Comparison of ENCODE assay signal across 25 cellular contexts in the genomic region with DNA sequence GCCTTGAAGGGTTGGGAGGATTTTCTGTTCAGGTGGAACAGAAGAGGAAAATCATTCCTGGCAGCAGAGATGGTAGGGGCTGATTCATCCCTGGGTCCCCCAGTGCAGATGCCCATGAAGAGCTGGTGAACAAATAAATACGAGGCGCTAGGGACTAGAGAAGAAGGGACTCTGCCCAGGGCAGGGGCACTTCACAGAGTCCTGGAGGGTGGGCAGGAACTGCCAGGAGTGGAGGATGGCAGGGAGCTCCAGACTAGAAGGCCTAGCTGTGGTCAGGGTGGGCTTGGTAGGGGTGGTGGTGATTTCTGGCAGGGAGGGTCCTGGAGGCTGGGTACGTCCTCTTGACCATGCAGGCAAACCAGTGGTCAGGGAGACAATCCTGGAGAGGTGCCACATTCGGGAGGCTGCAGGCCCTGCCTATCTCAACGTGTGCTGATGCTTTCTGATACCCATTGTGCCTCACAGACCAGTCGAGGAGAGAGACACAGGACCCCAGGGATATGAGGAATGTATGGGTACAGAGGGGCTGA.
DNase-seq lines count a peak whose midpoint lies in the region; ATAC-seq and TF ChIP-seq lines count a peak whose summit lies in the region.
"Had no signal": no experiment of that assay in that cellular context is flagged by ENCODE, and none has a peak within 500 bp of the region (broad histone marks: within the 10 kb centered on the region; RNA-seq: fewer than 3 reads in every experiment).

No MANE protein-coding gene starts in this region.

- intact Hi-C loops in stomach (cut with DNase I; ENCODE audit: low total_unique reads) = no loop called here

- H3K4me1 ChIP-seq in Karpas-422 (ENCODE audit: low read length) (peaks cover 30% of the 10 kb centered on the region), stomach (no peaks in the 10 kb centered on the region)
- H3K4me1 ChIP-seq: heart left ventricle had no signal

- peak; percentile 23 for ATAC-seq in GM21528 (IDR thresholded peaks at IDR 0.05; ENCODE audit: low FRiP score, unreplicated experiment)
- no peak for ATAC-seq in left lobe of liver
- ATAC-seq: effector memory CD8-positive, alpha-beta T cell; natural killer cell had no signal

- no peaks in the 10 kb centered on the region for H3K9me3 ChIP-seq in Karpas-422 (ENCODE audit: low read length)
- H3K9me3 ChIP-seq in stomach = peaks cover 0 to 9% (median 3%) of the 10 kb centered on the region in 4 donors
- H3K9me3 ChIP-seq in MG63 = no peaks in the 10 kb centered on the region

- H3K4me2 ChIP-seq in Karpas-422 (ENCODE audit: low read depth, low read length, poor library complexity, severe bottlenecking) = peak overlapping the region; percentile 42

- WGBS in stomach, 5 donors = 84 to 93% (median 90%) methylated on average over 5 to 6 of the region's 6 CpGs

- no peaks in the 10 kb centered on the region for H4K20me1 ChIP-seq in Karpas-422 (ENCODE audit: insufficient read depth, low read depth, low read length)

- TF ChIP-seq CTCF in stomach (IDR thresholded peaks at IDR 0.05) = no peak

- H3K27me3 ChIP-seq in Karpas-422 (ENCODE audit: low read length) (no peaks in the 10 kb centered on the region), stomach (no peaks in the 10 kb centered on the region), MG63 (no peaks in the 10 kb centered on the region)
- H3K27me3 ChIP-seq: heart left ventricle had no signal

- no peak for TF ChIP-seq EP300 in stomach (IDR thresholded peaks at IDR 0.05)

- H3K4me3 ChIP-seq in Karpas-422 (ENCODE audit: low read length) = no peak overlapping the region
- H3K4me3 ChIP-seq in stomach = no peak overlapping the region
- H3K4me3 ChIP-seq in MG63 = no peak overlapping the region
- H3K4me3 ChIP-seq: GM23248, heart left ventricle, lung, SK-N-MC, thoracic aorta had no signal

- H3K79me2 ChIP-seq in Karpas-422 (ENCODE audit: low read length) = no peaks in the 10 kb centered on the region

- H3K36me3 ChIP-seq in Karpas-422 (ENCODE audit: insufficient read depth, low read length) (no peaks in the 10 kb centered on the region; the same call in 1 of the 2 replicates), stomach (peaks cover 6 to 69% (median 57%) of the 10 kb centered on the region in 4 donors), MG63 (no peaks in the 10 kb centered on the region)

- H3K9me2 ChIP-seq in Karpas-422 (replicated peaks; ENCODE audit: insufficient read depth, low read length) = no peaks in the 10 kb centered on the region

- H2AFZ ChIP-seq in Karpas-422 (ENCODE audit: low read length) = peak overlapping the region; percentile 47
- H2AFZ ChIP-seq: GM23248 had no signal

- H3K9ac ChIP-seq in Karpas-422 (ENCODE audit: low read length) = peak overlapping the region; percentile 49; the same call in 1 of the 2 replicates
- H3K9ac ChIP-seq: GM23248 had no signal

- TF ChIP-seq POLR2A in stomach (IDR thresholded peaks at IDR 0.05) = no peak

- H3K27ac ChIP-seq in Karpas-422 (ENCODE audit: low read length) (peak overlapping the region; percentile 80), stomach (no peak overlapping the region)
- H3K27ac ChIP-seq: GM23248, SK-N-MC, thoracic aorta had no signal

- no peak for DNase-seq in Karpas-422
- peak; percentile 16 for DNase-seq in left lobe of liver (ENCODE audit: low spot score)
- DNase-seq in stomach = peak; percentile 22
- DNase-seq in MG63 = no peak
- no peak for DNase-seq in hypothalamus (lab: John Stamatoyannopoulos, UW)
- no peak for DNase-seq in GF-D8 (lab: John Stamatoyannopoulos, UW)
- DNase-seq: activated CD4-positive, alpha-beta T cell treated with anti-CD3 and anti-CD28 coated beads, Interleukin-2, amount 50 U/mL, for 1 hour; activated CD4-positive, CD25-positive, alpha-beta regulatory T cell; activated T-cell treated with anti-CD3 and anti-CD28 coated beads, Interleukin-2, amount 50 U/mL, for 24 hours; central memory CD4-positive, alpha-beta T cell; effector memory CD8-positive, alpha-beta T cell; GM23248; heart left ventricle; HFFc6; natural killer cell; NCI-H1105 treated with DMSO at 0.1 percent for 48 hours; NCI-H187 treated with DMSO at 0.1 percent for 48 hours; NCI-H2171 treated with DMSO at 0.1 percent for 48 hours; NCI-H510A; stimulated activated naive B cell treated with anti-CD40 and anti-IgM and Interleukin-4, amounts not matched to agents 10 μg/mL and 1 μg/mL and 100 μg/mL, for 72 hours; T-helper 1 cell had no signal

Comparison
In these comparisons a context has a peak if more than half of its experiments do, and no peak if none do; other contexts are left out.
1. DNase-seq: peak in left lobe of liver (single experiment) and stomach (single experiment); none in Karpas-422 (single experiment), MG63 (single experiment), hypothalamus (0 of 51) and GF-D8 (single experiment).